12 cellular contexts compared by ENCODE assay signal in genomic region chr11:119370486-119371046, GRCh38. TPM values are rescaled to one million over a fixed set of nuclear protein-coding genes. Genes with fewer than 3 reads are reported as not detected.
DNase-seq lines count a peak whose midpoint lies in the region; ATAC-seq and TF ChIP-seq lines count a peak whose summit lies in the region.
"Had no signal": no experiment of that assay in that cellular context is flagged by ENCODE, and none has a peak within 500 bp of the region (broad histone marks: within the 10 kb centered on the region; RNA-seq: fewer than 3 reads in every experiment).

No MANE protein-coding gene starts in this region.

- no peak overlapping the region for H2AFZ ChIP-seq in trophoblast cell (ENCODE audit: insufficient read depth, low read length, poor library complexity)

- no peaks in the 10 kb centered on the region for H3K9me2 ChIP-seq in DOHH2 (replicated peaks; ENCODE audit: control insufficient read depth, low read length)

- no peak overlapping the region for H3K14ac ChIP-seq in trophoblast cell (ENCODE audit: low read length)

- peak overlapping the region; percentile 54 for H3K4me3 ChIP-seq in DOHH2 (ENCODE audit: low read length)
- no peak overlapping the region for H3K4me3 ChIP-seq in trophoblast cell (ENCODE audit: low read depth, low read length)
- H3K4me3 ChIP-seq: thoracic aorta had no signal

- no peak overlapping the region for H3K23ac ChIP-seq in trophoblast cell (ENCODE audit: low read length)

- no peaks in the 10 kb centered on the region for H3K79me2 ChIP-seq in DOHH2 (ENCODE audit: control insufficient read depth, low read length)
- H3K79me2 ChIP-seq in trophoblast cell (ENCODE audit: control insufficient read depth, insufficient read depth, low read length, poor library complexity), result no peaks in the 10 kb centered on the region

- no peaks in the 10 kb centered on the region for H3K9me3 ChIP-seq in DOHH2 (ENCODE audit: control insufficient read depth, insufficient read depth, low read length)
- H3K9me3 ChIP-seq in trophoblast cell (ENCODE audit: insufficient read depth, low read depth, low read length), result no peaks in the 10 kb centered on the region
- H3K9me3 ChIP-seq: thoracic aorta had no signal

- no peak overlapping the region for H2AK5ac ChIP-seq in trophoblast cell (ENCODE audit: low read length)

- no peaks in the 10 kb centered on the region for H3K36me3 ChIP-seq in DOHH2 (ENCODE audit: control insufficient read depth, low read length)
- no peaks in the 10 kb centered on the region for H3K36me3 ChIP-seq in trophoblast cell (ENCODE audit: control insufficient read depth in 1 of 2, insufficient read depth in 2 of 2, low read length in 2 of 2)
- H3K36me3 ChIP-seq: thoracic aorta had no signal

- H2BK120ac ChIP-seq in trophoblast cell (ENCODE audit: insufficient read depth, low read length, poor library complexity), result no peak overlapping the region

- no peak overlapping the region for H4K91ac ChIP-seq in trophoblast cell (ENCODE audit: low read depth, low read length)

- H3K4me1 Mint-ChIP-seq in natural killer cell, result peaks cover 0 to 6% of the 10 kb centered on the region in 2 donors

- peaks cover 90% of the 10 kb centered on the region for H3K4me1 ChIP-seq in DOHH2 (ENCODE audit: control insufficient read depth, low read length)
- H3K4me1 ChIP-seq in trophoblast cell (ENCODE audit: control insufficient read depth in 1 of 2, insufficient read depth in 2 of 2, low read length in 2 of 2), result peaks cover 4 to 5% of the 10 kb centered on the region in 2 experiments

- no CpG with 5 or more reads among the region's 8 CpGs for WGBS in trophoblast cell (ENCODE audit: extremely low coverage, insufficient coverage, insufficient read length)

- H3K27me3 Mint-ChIP-seq in natural killer cell (ENCODE audit: low read depth in 2 of 2), result peaks cover 27 to 32% of the 10 kb centered on the region in 2 donors

- H3K4me3 Mint-ChIP-seq in natural killer cell, result no peak overlapping the region
- H3K4me3 Mint-ChIP-seq: CD4-positive, CD25-positive, alpha-beta regulatory T cell had no signal

- no peaks in the 10 kb centered on the region for H3K9me3 Mint-ChIP-seq in natural killer cell

- no peak overlapping the region for H3K9ac ChIP-seq in trophoblast cell (ENCODE audit: low read length)

- intact Hi-C loops in natural killer cell (cut with micrococcal nuclease), result no loop called here

- ATAC-seq in natural killer cell (peak in 2 of 3 donors; percentile 50 to 77), HG03280 (IDR thresholded peaks at IDR 0.05; ENCODE audit: unreplicated experiment) (no peak), GM21447 (IDR thresholded peaks at IDR 0.05; ENCODE audit: unreplicated experiment) (no peak)

- no peak overlapping the region for H4K12ac ChIP-seq in trophoblast cell (ENCODE audit: low read depth, low read length)

- TF ChIP-seq CTCF in DOHH2 (IDR thresholded peaks at IDR 0.05; ENCODE audit: low read depth, low read length, poor library complexity, severe bottlenecking), result no peak
- no peak for TF ChIP-seq CTCF in natural killer cell (IDR thresholded peaks at IDR 0.05)

- no peak overlapping the region for H3K4ac ChIP-seq in trophoblast cell (ENCODE audit: low read depth, low read length)

- no peak overlapping the region for H4K8ac ChIP-seq in trophoblast cell (ENCODE audit: low read depth, low read length)

- no peak overlapping the region for H2BK5ac ChIP-seq in trophoblast cell (ENCODE audit: low read depth, low read length, poor library complexity)

- no peak overlapping the region for H3K27ac Mint-ChIP-seq in natural killer cell
- H3K27ac Mint-ChIP-seq: CD4-positive, CD25-positive, alpha-beta regulatory T cell had no signal

- H3K79me1 ChIP-seq in trophoblast cell (ENCODE audit: low read length), result peaks cover 2% of the 10 kb centered on the region

- H4K20me1 ChIP-seq in DOHH2 (ENCODE audit: control insufficient read depth, insufficient read depth, low read depth, low read length), result no peaks in the 10 kb centered on the region

- no peak overlapping the region for H2BK12ac ChIP-seq in trophoblast cell (ENCODE audit: low read length)

- H3K27me3 ChIP-seq in DOHH2 (ENCODE audit: control insufficient read depth, low read length) (no peaks in the 10 kb centered on the region), trophoblast cell (ENCODE audit: insufficient read depth, low read length) (no peaks in the 10 kb centered on the region)

- peak overlapping the region; percentile 70 for H3K4me2 ChIP-seq in DOHH2 (ENCODE audit: low read length)
- no peak overlapping the region for H3K4me2 ChIP-seq in trophoblast cell (ENCODE audit: low read length)

- 0 out of 2 replicates have a peak, but pooled peaks cover 3% of the 10 kb centered on the region for H3F3A ChIP-seq in DOHH2 (ENCODE audit: control insufficient read depth, insufficient read depth)

- DNase-seq in NOMO-1 treated with DMSO at 0.1 percent for 48 hours (lab: John Stamatoyannopoulos, UW; ENCODE audit: unreplicated experiment), result peak; percentile 62
- DNase-seq in fibroblast of gingiva (ENCODE audit: low read depth), result peak; percentile 30
- no peak for DNase-seq in natural killer cell
- DNase-seq in trophoblast cell, result no peak
- no peak for DNase-seq in SHP77 treated with DMSO at 0.1 percent for 48 hours (lab: John Stamatoyannopoulos, UW)
- DNase-seq: activated naive CD4-positive, alpha-beta T cell; CD4-positive, CD25-positive, alpha-beta regulatory T cell had no signal

- no peaks in the 10 kb centered on the region for H3K36me3 Mint-ChIP-seq in natural killer cell
- H3K36me3 Mint-ChIP-seq: CD4-positive, CD25-positive, alpha-beta regulatory T cell had no signal

- no peak overlapping the region for H3K18ac ChIP-seq in trophoblast cell (ENCODE audit: low read length)

- peak overlapping the region; percentile 56 for H3K27ac ChIP-seq in DOHH2 (ENCODE audit: low read depth, low read length)
- no peak overlapping the region for H3K27ac ChIP-seq in trophoblast cell (ENCODE audit: low read depth, low read length)
- H3K27ac ChIP-seq: thoracic aorta had no signal

RNA-seq across cellular contexts. Expression of gene USP2, which starts 10.9 kb away (rescaled TPM):
- 1 to 10 TPM in 1 of 3 donors, under 1 TPM in 1, not detected in 1; 0.50 to 3.9 TPM for total RNA-seq in natural killer cell
- 3.2 and 3.3 TPM in 2 replicates for polyA plus RNA-seq in trophoblast cell (2013)

RNA-seq across cellular contexts. Expression of gene MFRP, which starts 24.1 kb away (rescaled TPM):
- not detected for total RNA-seq in natural killer cell
- not detected in 2 replicates for polyA plus RNA-seq in trophoblast cell (2013)
- total RNA-seq: CD4-positive, CD25-positive, alpha-beta regulatory T cell; endothelial cell of umbilical vein had no signal
- polyA plus RNA-seq: CD4-positive, CD25-positive, alpha-beta regulatory T cell had no signal

RNA-seq across cellular contexts. Expression of gene C1QTNF5, which starts 29.9 kb away (rescaled TPM):
- total RNA-seq in natural killer cell, result not detected
- polyA plus RNA-seq in trophoblast cell (2013), result 1.3 and 1.8 TPM in 2 replicates
- total RNA-seq: CD4-positive, CD25-positive, alpha-beta regulatory T cell had no signal
- polyA plus RNA-seq: CD4-positive, CD25-positive, alpha-beta regulatory T cell had no signal

RNA-seq across cellular contexts. Expression of gene RNF26, which starts 36.2 kb away (rescaled TPM):
- total RNA-seq in natural killer cell, result 10 to 100 TPM; 18.0 to 21.8 (median 18.1) TPM
- 40.9 and 41.2 TPM in 2 replicates for polyA plus RNA-seq in trophoblast cell (2013)

RNA-seq across cellular contexts. Expression of gene THY1, which starts 52.4 kb away (rescaled TPM):
- total RNA-seq in natural killer cell, result not detected
- polyA plus RNA-seq in trophoblast cell (2013), result 84.4 and 93.9 TPM in 2 replicates
- total RNA-seq: CD4-positive, CD25-positive, alpha-beta regulatory T cell had no signal
- polyA plus RNA-seq: CD4-positive, CD25-positive, alpha-beta regulatory T cell had no signal

Comparison
In these comparisons a context has a peak if more than half of its experiments do, and no peak if none do; other contexts are left out.
1. DNase-seq: peak in NOMO-1 treated with DMSO at 0.1 percent for 48 hours (single experiment) and fibroblast of gingiva (single experiment); none in natural killer cell (single experiment), trophoblast cell (0 of 2) and SHP77 treated with DMSO at 0.1 percent for 48 hours (single experiment).
2. ATAC-seq: peak in natural killer cell (2 of 3); none in HG03280 (single experiment) and GM21447 (single experiment).